20 cellular contexts compared by ENCODE assay signal in the genomic region with DNA sequence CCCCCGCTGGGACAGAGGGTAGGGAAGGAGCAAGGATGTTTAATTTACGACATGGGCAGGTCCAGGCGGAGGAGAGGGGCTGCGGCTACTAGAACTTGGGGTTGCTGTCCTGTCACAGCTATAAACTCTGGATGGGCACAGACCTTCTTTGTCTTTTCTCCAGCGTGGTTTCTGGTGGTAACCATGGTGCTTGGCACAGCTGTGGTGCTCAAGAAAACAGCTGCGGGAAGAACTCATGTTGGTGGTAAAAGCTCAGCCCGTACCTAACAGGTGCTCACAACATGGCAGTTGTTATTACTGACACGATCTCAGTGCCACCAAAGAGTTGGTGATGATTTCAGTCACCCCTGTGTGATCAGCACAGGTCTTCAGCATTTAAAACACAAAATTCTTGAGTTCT. TPM values are rescaled to one million over a fixed set of nuclear protein-coding genes. Genes with fewer than 3 reads are reported as not detected.
DNase-seq lines count a peak whose midpoint lies in the region; ATAC-seq and TF ChIP-seq lines count a peak whose summit lies in the region.
"Had no signal": no experiment of that assay in that cellular context is flagged by ENCODE, and none has a peak within 500 bp of the region (broad histone marks: within the 10 kb centered on the region; RNA-seq: fewer than 3 reads in every experiment).

No MANE protein-coding gene starts in this region.

- no peaks in the 10 kb centered on the region for H3K27me3 ChIP-seq in heart left ventricle
- H3K27me3 ChIP-seq: MG63 had no signal

- 86 to 91% (median 91%) methylated on average over 8 of the region's 8 CpGs for WGBS in heart left ventricle, 4 donors

- H3K4me1 ChIP-seq in mucosa of descending colon (ENCODE audit: low read depth) (peaks cover 27% of the 10 kb centered on the region), heart left ventricle (no peaks in the 10 kb centered on the region)

- H3K27me3 Mint-ChIP-seq in progenitor cell of endocrine pancreas: no peaks in the 10 kb centered on the region

- ATAC-seq in mucosa of descending colon (peak; percentile 55), HG02642 (IDR thresholded peaks at IDR 0.05; ENCODE audit: poor library complexity, unreplicated experiment) (no peak), heart left ventricle (no peak)
- ATAC-seq: HCT116, Panc1 had no signal

- DNase-seq in Jurkat, Clone E6-1 (ENCODE audit: low read depth, low spot score): peak; percentile 50
- DNase-seq in mucosa of descending colon (no peak), progenitor cell of endocrine pancreas (ENCODE audit: low spot score, unreplicated experiment) (no peak), NCI-H1436 (lab: John Stamatoyannopoulos, UW) (no peak), NCI-H2227 treated with DMSO at 0.1 percent for 48 hours (lab: John Stamatoyannopoulos, UW) (no peak), heart left ventricle (no peak)
- DNase-seq: AML-193; CD8-positive, alpha-beta memory T cell; GDM1; Kasumi-1; MG63; NCI-H1048; NCI-H1417 treated with DMSO at 0.1 percent for 48 hours; NCI-H524; NCI-H774; NK-92 treated with Interleukin-12 subunit alpha and Interleukin-12 subunit beta, amount 100 ng/mL, for 24 hours had no signal

- no peaks in the 10 kb centered on the region for H3K36me3 ChIP-seq in mucosa of descending colon (ENCODE audit: low read depth)
- no peaks in the 10 kb centered on the region for H3K36me3 ChIP-seq in heart left ventricle
- H3K36me3 ChIP-seq: MG63 had no signal

- H3K36me3 Mint-ChIP-seq in progenitor cell of endocrine pancreas (ENCODE audit: insufficient read depth): peaks cover 6% of the 10 kb centered on the region
- H3K36me3 Mint-ChIP-seq: CD8-positive, alpha-beta memory T cell had no signal

- TF ChIP-seq POLR2A in heart left ventricle (IDR thresholded peaks at IDR 0.05): no peak

- peak overlapping the region; percentile 8 for H3K27ac Mint-ChIP-seq in progenitor cell of endocrine pancreas
- H3K27ac Mint-ChIP-seq: CD8-positive, alpha-beta memory T cell had no signal

- no peak overlapping the region for H3K27ac ChIP-seq in heart left ventricle
- H3K27ac ChIP-seq: C4-2B had no signal

- H3K4me3 Mint-ChIP-seq in progenitor cell of endocrine pancreas (ENCODE audit: low read depth): no peak overlapping the region
- H3K4me3 Mint-ChIP-seq: CD8-positive, alpha-beta memory T cell had no signal

- TF ChIP-seq CTCF in mucosa of descending colon (IDR thresholded peaks at IDR 0.05) (no peak), progenitor cell of endocrine pancreas (IDR thresholded peaks at IDR 0.05; ENCODE audit: unreplicated experiment) (no peak), heart left ventricle (IDR thresholded peaks at IDR 0.05) (no peak)

- H3K9me3 ChIP-seq in mucosa of descending colon (no peaks in the 10 kb centered on the region), heart left ventricle (no peaks in the 10 kb centered on the region)
- H3K9me3 ChIP-seq: MG63 had no signal

- intact Hi-C loops in mucosa of descending colon (cut with DNase I, micrococcal nuclease): no loop called here
- intact Hi-C loops in heart left ventricle (cut with DNase I): no loop called here

- H3K4me3 ChIP-seq in Jurkat, Clone E6-1 (ENCODE audit: low read length): no peak overlapping the region
- H3K4me3 ChIP-seq in mucosa of descending colon: no peak overlapping the region
- no peak overlapping the region for H3K4me3 ChIP-seq in heart left ventricle
- H3K4me3 ChIP-seq: MG63 had no signal

- H3K4me1 Mint-ChIP-seq in progenitor cell of endocrine pancreas (ENCODE audit: low read depth): peaks cover 9% of the 10 kb centered on the region
- H3K4me1 Mint-ChIP-seq: CD8-positive, alpha-beta memory T cell had no signal

- no peaks in the 10 kb centered on the region for H3K9me3 Mint-ChIP-seq in progenitor cell of endocrine pancreas (ENCODE audit: low read depth)
- H3K9me3 Mint-ChIP-seq: CD8-positive, alpha-beta memory T cell had no signal

RNA-seq across cellular contexts. Expression of gene BAIAP2L1, which starts 13.8 kb away (rescaled TPM):
- not detected for polyA plus RNA-seq in Jurkat, Clone E6-1 (2012; ENCODE audit: insufficient read depth, insufficient read length)
- total RNA-seq in mucosa of descending colon (10 to 100 TPM; 39.9 to 78.0 (median 65.4) TPM), progenitor cell of endocrine pancreas (32.7 and 34.2 TPM in 2 replicates), heart left ventricle (1 to 10 TPM in 8 of 9 donors, under 1 TPM in 1; 0.64 to 2.7 (median 1.8) TPM)
- 1 to 10 TPM; 2.1 to 2.3 TPM for polyA plus RNA-seq in heart left ventricle
